In the genomic region with DNA sequence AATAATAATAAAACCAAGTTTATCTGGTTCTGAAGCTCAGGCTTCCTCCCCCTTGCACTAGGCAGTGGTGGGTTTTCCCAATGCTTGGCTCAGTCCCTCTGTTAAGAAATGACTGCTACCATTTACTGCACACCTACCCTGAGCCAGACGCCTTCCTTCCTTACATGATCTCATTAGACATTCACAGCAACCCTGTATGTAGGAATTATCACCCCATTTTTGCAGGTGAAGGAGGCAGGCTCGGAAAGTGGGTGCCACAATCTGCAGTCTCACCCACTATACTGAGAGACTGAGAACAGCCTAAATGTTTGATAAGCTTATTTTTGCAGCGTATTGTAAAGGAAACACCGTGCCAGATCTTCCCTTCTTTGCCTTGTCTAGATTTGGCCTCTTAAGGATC, we compare ENCODE assay signal across 29 cellular contexts. TPM values are rescaled to one million over a fixed set of nuclear protein-coding genes. Genes with fewer than 3 reads are reported as not detected.
"Had no signal": no experiment of that assay in that cellular context is flagged by ENCODE, and none has a peak within 500 bp of the region (broad histone marks: within the 10 kb centered on the region; RNA-seq: fewer than 3 reads in every experiment).

No MANE protein-coding gene starts in this region.

- H3K36me3 ChIP-seq: colonic mucosa, esophagus squamous epithelium, gastrocnemius medialis, heart right ventricle, left lung, lower lobe of right lung had no signal

- H3K4me1 ChIP-seq: colonic mucosa, esophagus squamous epithelium, gastrocnemius medialis, heart right ventricle, left lung, lower lobe of right lung had no signal

- ATAC-seq: effector memory CD8-positive, alpha-beta T cell; esophagus mucosa; gastrocnemius medialis; heart right ventricle; left cardiac atrium; left lung; left ventricle myocardium superior; lower lobe of right lung had no signal

- DNase-seq: colonic mucosa; cortex of kidney; effector CD8-positive, alpha-beta T cell; effector memory CD8-positive, alpha-beta T cell; endodermal cell; erythroblast; esophagus squamous epithelium; foreskin fibroblast; foreskin melanocyte; gastrocnemius medialis; glutamatergic neuron; heart right ventricle; hippocampal formation; left cardiac atrium; left lung; left ventricle myocardium superior; lower lobe of right lung; mesenchymal stem cell had no signal

- H3K4me3 ChIP-seq: colonic mucosa, esophagus squamous epithelium, gastrocnemius medialis, heart right ventricle, left lung, lower lobe of right lung had no signal

- H3K9me3 ChIP-seq: colonic mucosa, gastrocnemius medialis, left lung, lower lobe of right lung had no signal

- FAIRE-seq: endometrium, islet of Langerhans, keratinocyte had no signal

- H3K27ac ChIP-seq: colonic mucosa, epithelial cell of prostate, esophagus squamous epithelium, gastrocnemius medialis, heart right ventricle, left lung, lower lobe of right lung had no signal

RNA-seq across cellular contexts. Expression of a gene that starts 18.3 kb away (rescaled TPM):
- total RNA-seq: esophagus mucosa, esophagus squamous epithelium, mesenteric fat pad had no signal
- polyA plus RNA-seq: keratinocyte had no signal

RNA-seq across cellular contexts. Expression of a gene that starts 35.3 kb away (rescaled TPM):
- total RNA-seq: dermis microvascular lymphatic vessel endothelial cell, esophagus mucosa, esophagus squamous epithelium, gastrocnemius medialis, heart right ventricle, kidney epithelial cell, left cardiac atrium, left lung, left ventricle myocardium superior, lower leg skin, lower lobe of right lung, lung microvascular endothelial cell, mesenteric fat pad, mucosa of gallbladder had no signal
- polyA plus RNA-seq: heart right ventricle, keratinocyte had no signal

RNA-seq across cellular contexts. Expression of a gene that starts 47.0 kb away (rescaled TPM):
- total RNA-seq: colonic mucosa, esophagus mucosa, heart right ventricle, kidney epithelial cell, left ventricle myocardium superior, lower leg skin, mesenteric fat pad, mucosa of gallbladder had no signal
- polyA plus RNA-seq: heart right ventricle, keratinocyte had no signal
